Comparison of ENCODE assay signal across 17 cellular contexts in the genomic region with DNA sequence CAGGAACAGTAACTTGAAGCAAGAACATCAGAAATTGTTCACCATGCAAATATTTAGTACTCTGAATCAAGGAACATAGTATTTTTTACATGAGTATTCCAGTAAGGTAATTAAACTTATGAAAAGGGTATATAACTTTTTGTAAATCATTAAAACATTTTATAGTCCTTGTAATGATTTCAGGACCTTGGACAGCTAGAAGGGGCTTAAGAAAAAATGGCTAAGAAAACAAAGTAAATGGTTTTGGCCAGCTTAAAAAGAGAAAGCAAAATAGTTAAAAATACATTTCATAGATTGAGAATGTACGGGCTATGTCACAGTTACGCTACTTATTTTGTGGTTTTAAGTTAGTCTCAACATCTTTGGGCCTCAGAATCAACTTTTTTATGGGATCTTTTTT. TPM values are rescaled to one million over a fixed set of nuclear protein-coding genes. Genes with fewer than 3 reads are reported as not detected.
DNase-seq lines count a peak whose midpoint lies in the region; TF ChIP-seq lines count a peak whose summit lies in the region.
"Had no signal": no experiment of that assay in that cellular context is flagged by ENCODE, and none has a peak within 500 bp of the region (broad histone marks: within the 10 kb centered on the region; RNA-seq: fewer than 3 reads in every experiment).

No MANE protein-coding gene starts in this region.

- DNase-seq in AG10803 (ENCODE audit: low read depth): peak; percentile 3
- peak; percentile 19 for DNase-seq in KBM-7
- peak; percentile 34 for DNase-seq in amniotic stem cell (lab: John Stamatoyannopoulos, UW)
- DNase-seq in fibroblast of villous mesenchyme (ENCODE audit: low read depth): peak; percentile 37
- no peak for DNase-seq in mesothelial cell of epicardium (ENCODE audit: low spot score in 2 of 2, unreplicated experiment in 2 of 2)
- no peak for DNase-seq in tibial nerve (ENCODE audit: low spot score in 2 of 2)
- DNase-seq in stimulated activated CD4-positive, alpha-beta T cell treated with anti-CD3 and anti-CD28 coated beads, Interleukin-4, amount 100 ng/mL, for 1 hour: no peak
- no peak for DNase-seq in HuH-7 (ENCODE audit: low spot score)
- DNase-seq: activated effector memory CD4-positive, alpha-beta T cell treated with Interleukin-2 at 50 U/mL for 16 hours; BE2C; NCI-H146; right cardiac atrium; stimulated activated CD4-positive, alpha-beta T cell treated with anti-CD3 and anti-CD28 coated beads, Interleukin-4, amount 100 ng/mL, for 4 hours; tibial artery had no signal

- H3K9me3 Mint-ChIP-seq in mesothelial cell of epicardium: peaks cover 28% of the 10 kb centered on the region

- no peaks in the 10 kb centered on the region for H3K4me1 ChIP-seq in tibial nerve
- H3K4me1 ChIP-seq: ascending aorta, BE2C, tibial artery had no signal

- in situ Hi-C loops in KBM-7 (cut with MboI; ENCODE audit: low pct_unique_long_range_greater_than_20kb, low sequenced_read_pairs): no loop called here

- peaks cover 0 to 68% (median 0%) of the 10 kb centered on the region in 3 donors for H3K36me3 ChIP-seq in tibial nerve
- H3K36me3 ChIP-seq: BE2C had no signal

- 69 to 83% methylated on average over 2 of the region's 2 CpGs for WGBS in tibial nerve, 2 donors

- H3K9me3 ChIP-seq in tibial nerve: peaks cover 0 to 23% (median 2%) of the 10 kb centered on the region in 4 donors
- H3K9me3 ChIP-seq: BE2C had no signal

- H3K4me3 ChIP-seq in AG10803 (ENCODE audit: low read length) (no peak overlapping the region), fibroblast of villous mesenchyme (ENCODE audit: low read depth, low read length) (no peak overlapping the region), tibial nerve (no peak overlapping the region)
- H3K4me3 ChIP-seq: ascending aorta, lung, SK-N-MC, tibial artery had no signal

- TF ChIP-seq CTCF in AG10803 (conservative IDR thresholded peaks at IDR 0.05; ENCODE audit: low read length) (no peak), fibroblast of villous mesenchyme (IDR thresholded peaks at IDR 0.05; ENCODE audit: insufficient read depth, low read depth, low read length) (no peak), mesothelial cell of epicardium (IDR thresholded peaks at IDR 0.05; ENCODE audit: unreplicated experiment) (no peak), tibial nerve (IDR thresholded peaks at IDR 0.05) (no peak)

- H3K27ac Mint-ChIP-seq in mesothelial cell of epicardium: no peak overlapping the region

- H3K27me3 ChIP-seq in tibial nerve: no peaks in the 10 kb centered on the region
- H3K27me3 ChIP-seq: ascending aorta, BE2C, tibial artery had no signal

- TF ChIP-seq POLR2A in tibial nerve (IDR thresholded peaks at IDR 0.05): no peak

- peaks cover 35% of the 10 kb centered on the region for H3K36me3 Mint-ChIP-seq in mesothelial cell of epicardium

- H3K4me3 Mint-ChIP-seq in mesothelial cell of epicardium: no peak overlapping the region

- H3K27me3 Mint-ChIP-seq in mesothelial cell of epicardium (ENCODE audit: low read depth): no peaks in the 10 kb centered on the region

- H3K27ac ChIP-seq in tibial nerve: no peak overlapping the region
- H3K27ac ChIP-seq: ascending aorta, SK-N-MC, tibial artery had no signal

- no peaks in the 10 kb centered on the region for H3K4me1 Mint-ChIP-seq in mesothelial cell of epicardium

- TF ChIP-seq EP300 in tibial nerve (IDR thresholded peaks at IDR 0.05): no peak

RNA-seq across cellular contexts. Expression of a gene that starts 26.7 kb away (rescaled TPM):
- total RNA-seq in fibroblast of villous mesenchyme: 29.3 and 31.5 TPM in 2 replicates
- 36.4 to 47.8 TPM (median 43.9 TPM) in 3 replicates for total RNA-seq in mesothelial cell of epicardium
- 10 to 100 TPM; 36.0 to 55.7 (median 38.9) TPM for total RNA-seq in tibial nerve

Comparison
In these comparisons a context has a peak if more than half of its experiments do, and no peak if none do; other contexts are left out.
1. DNase-seq: peak in AG10803 (single experiment), KBM-7 (single experiment), amniotic stem cell (single experiment) and fibroblast of villous mesenchyme (single experiment); none in mesothelial cell of epicardium (0 of 2), tibial nerve (0 of 2), stimulated activated CD4-positive, alpha-beta T cell treated with anti-CD3 and anti-CD28 coated beads, Interleukin-4, amount 100 ng/mL, for 1 hour (single experiment) and HuH-7 (single experiment).